8 cellular contexts compared by ENCODE assay signal in the genomic region with DNA sequence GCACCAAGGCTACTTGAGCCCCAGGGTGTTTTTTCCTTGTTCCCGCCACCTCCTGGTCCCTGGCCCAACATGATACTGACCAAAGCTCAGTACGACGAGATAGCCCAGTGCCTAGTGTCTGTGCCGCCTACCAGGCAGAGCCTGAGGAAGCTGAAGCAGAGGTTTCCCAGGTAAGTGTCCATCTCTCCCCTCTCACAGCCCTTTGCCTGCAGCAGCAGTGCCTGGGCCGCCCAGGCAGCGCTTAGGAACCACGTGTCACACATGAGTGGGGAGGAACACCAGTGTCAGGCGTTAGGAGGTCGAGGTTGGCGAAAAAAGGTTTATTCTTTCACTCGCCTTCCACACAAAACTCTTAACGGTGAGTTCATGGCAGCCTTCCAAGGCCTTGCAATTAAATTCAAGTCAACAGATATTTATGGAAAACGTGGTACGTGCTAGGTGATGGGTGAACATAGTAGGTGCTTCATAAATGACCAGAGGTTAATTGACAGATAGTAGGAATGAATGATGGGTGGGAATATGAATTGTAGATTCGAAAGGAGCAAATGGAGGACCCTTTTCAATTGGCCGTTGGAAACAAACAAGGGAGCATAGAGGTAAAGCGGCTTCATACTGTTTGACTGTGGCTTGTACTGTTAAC. TPM values are rescaled to one million over a fixed set of nuclear protein-coding genes. Genes with fewer than 3 reads are reported as not detected.
DNase-seq lines count a peak whose midpoint lies in the region; ATAC-seq and TF ChIP-seq lines count a peak whose summit lies in the region.

No MANE protein-coding gene starts in this region.

- peaks cover 3% of the 10 kb centered on the region; the same call in 1 of the 2 replicates for H3K4me1 ChIP-seq in Caco-2

- no peak for TF ChIP-seq CTCF in Caco-2 (IDR thresholded peaks at IDR 0.05; ENCODE audit: insufficient read depth in 1 of 2, low read depth in 1 of 2, low read length in 1 of 2, severe bottlenecking in 1 of 2, unreplicated experiment in 1 of 2)
- no peak for TF ChIP-seq CTCF in glutamatergic neuron (IDR thresholded peaks at IDR 0.05; ENCODE audit: partially characterized antibody, unreplicated experiment)

- H3K9me3 Mint-ChIP-seq in Caco-2 (ENCODE audit: unreplicated experiment) (no peaks in the 10 kb centered on the region), glutamatergic neuron (ENCODE audit: unreplicated experiment) (no peaks in the 10 kb centered on the region)

- peak; percentile 34 for ATAC-seq in GM19452 (IDR thresholded peaks at IDR 0.05; ENCODE audit: unreplicated experiment)
- ATAC-seq in HG03575 (IDR thresholded peaks at IDR 0.05; ENCODE audit: extremely low read depth, insufficient number of reproducible peaks, low FRiP score, unreplicated experiment) = peak; percentile 13

- no TSS peak for BruUV-seq in Caco-2 (replicated peaks; lab: Mats Ljungman, UMichigan)

- H3K36me3 Mint-ChIP-seq in Caco-2 (ENCODE audit: insufficient read depth, unreplicated experiment) = peaks cover 15% of the 10 kb centered on the region
- no peaks in the 10 kb centered on the region for H3K36me3 Mint-ChIP-seq in glutamatergic neuron (ENCODE audit: unreplicated experiment)

- H3K27me3 Mint-ChIP-seq in Caco-2 (ENCODE audit: insufficient read depth, unreplicated experiment) (no peaks in the 10 kb centered on the region), glutamatergic neuron (ENCODE audit: unreplicated experiment) (peaks cover 4% of the 10 kb centered on the region)

- H3K4me3 Mint-ChIP-seq in Caco-2 (ENCODE audit: unreplicated experiment) (peak overlapping the region; percentile 85), glutamatergic neuron (ENCODE audit: unreplicated experiment) (peak overlapping the region; percentile 89)

- DNase-seq in Caco-2 (no peak), glutamatergic neuron (no peak), posterior cingulate gyrus (peak in 9 of 10 donors; percentile 13 to 91 (median 36)), AML-193 (lab: John Stamatoyannopoulos, UW) (no peak), glomerular visceral epithelial cell (ENCODE audit: extremely low spot score) (no peak)
- peak; percentile 25 for DNase-seq in activated CD8-positive, alpha-beta memory T cell treated with anti-CD3 and anti-CD28 coated beads, Interleukin-2, amount 50 U/mL, for 4 hours

- H3K27ac Mint-ChIP-seq in Caco-2 (ENCODE audit: unreplicated experiment) (peak overlapping the region; percentile 97), glutamatergic neuron (ENCODE audit: unreplicated experiment) (peak overlapping the region; percentile 86)

- no peaks in the 10 kb centered on the region for H3K36me3 ChIP-seq in Caco-2 (ENCODE audit: control insufficient read depth, insufficient read depth, low read length)

- intact Hi-C loops in Caco-2 (cut with micrococcal nuclease; ENCODE audit: unreplicated experiment) (loop anchor here (1.0 to 5.0 kb wide), 2 partner anchors 74 to 217 kb away; no protein-coding TSS in a partner anchor), posterior cingulate gyrus (cut with DNase I) (loop anchor here (10.0 kb wide), 1 partner anchor 525 kb away; a partner anchor contains a TSS)

- H3K27me3 ChIP-seq in Caco-2 (replicated peaks; ENCODE audit: control insufficient read depth, insufficient read depth, low read length) = no peaks in the 10 kb centered on the region

- CTCF ChIA-PET in Caco-2 (lab: Charles Lee) = interaction anchor here (0.6 kb wide), 2 partner anchors 421 to 449 kb away, joined by 3 to 4 read pairs; no protein-coding TSS in a partner anchor

- H3K9me3 ChIP-seq in Caco-2 = no peaks in the 10 kb centered on the region

- H3K4me1 Mint-ChIP-seq in Caco-2 (ENCODE audit: low read depth, unreplicated experiment) (peaks cover 5% of the 10 kb centered on the region), glutamatergic neuron (ENCODE audit: low read depth, unreplicated experiment) (no peaks in the 10 kb centered on the region)

- POLR2A ChIA-PET in Caco-2 (lab: Charles Lee) = interaction anchor here (0.6 to 1.2 kb wide), 3 partner anchors 8 to 30 kb away, joined by 3 to 8 read pairs (median 3); no protein-coding TSS in a partner anchor

- peak overlapping the region; percentile 75 for H3K4me3 ChIP-seq in Caco-2 (ENCODE audit: low read depth, low read length)

RNA-seq across cellular contexts. Expression of a gene that starts 0.5 kb away (rescaled TPM):
- 18.6 and 23.2 TPM in 2 replicates for total RNA-seq in Caco-2 (2022)
- total RNA-seq in glutamatergic neuron (ENCODE audit: unreplicated experiment) = 17.8 TPM

Comparison
In these comparisons a context has a peak if more than half of its experiments do, and no peak if none do; other contexts are left out.
1. DNase-seq: peak in activated CD8-positive, alpha-beta memory T cell treated with anti-CD3 and anti-CD28 coated beads, Interleukin-2, amount 50 U/mL, for 4 hours (single experiment) and posterior cingulate gyrus (9 of 10); none in Caco-2 (0 of 2), glutamatergic neuron (single experiment), AML-193 (0 of 2) and glomerular visceral epithelial cell (single experiment).